9 cellular contexts compared by ENCODE assay signal in genomic region chr1:27600500-27601175, GRCh38. TPM values are rescaled to one million over a fixed set of nuclear protein-coding genes. Genes with fewer than 3 reads are reported as not detected.
DNase-seq lines count a peak whose midpoint lies in the region; ATAC-seq, FAIRE-seq and TF ChIP-seq lines count a peak whose summit lies in the region.
"Had no signal": no experiment of that assay in that cellular context is flagged by ENCODE, and none has a peak within 500 bp of the region (broad histone marks: within the 10 kb centered on the region; RNA-seq: fewer than 3 reads in every experiment).

No MANE protein-coding gene starts in this region.

- TF ChIP-seq CTCF in dorsolateral prefrontal cortex (IDR thresholded peaks at IDR 0.05 in 54 of 56, conservative IDR thresholded peaks at IDR 0.05 in 2 of 56; ENCODE audit: low read depth in 1 of 56, partially characterized antibody in 56 of 56) (peak in 1 of 56 donors; percentile 7), GM10266 (IDR thresholded peaks at IDR 0.05; ENCODE audit: control insufficient read depth, insufficient read depth, low read depth, missing control alignments) (no peak)

- no peaks in the 10 kb centered on the region for H3K27me3 ChIP-seq in dorsolateral prefrontal cortex

- FAIRE-seq in G401.6 (lab: Jason Lieb, UNC): peak; percentile 92
- FAIRE-seq: RCC 7860 had no signal

- H3K4me3 ChIP-seq in dorsolateral prefrontal cortex: peak overlapping the region in 49 of 59 donors; percentile 66 to 97 (median 90)

- DNase-seq in NCI-H226: peak; percentile 29
- no peak for DNase-seq in dorsolateral prefrontal cortex
- peak; percentile 63 for DNase-seq in retina
- DNase-seq in epidermal melanocyte (ENCODE audit: insufficient read length, low spot score): no peak
- no peak for DNase-seq in GM10266 (ENCODE audit: extremely low spot score)
- no peak for DNase-seq in middle frontal gyrus (ENCODE audit: extremely low spot score, low spot score)

- peak overlapping the region in 48 of 59 donors; percentile 1 to 97 (median 92) for H3K27ac ChIP-seq in dorsolateral prefrontal cortex

- ATAC-seq in HG03565 (IDR thresholded peaks at IDR 0.05; ENCODE audit: unreplicated experiment): no peak

- intact Hi-C loops in dorsolateral prefrontal cortex (cut with DNase I): loop anchor here (5.0 to 10.0 kb wide), 3 partner anchors 76 to 276 kb away; partner anchors contain the start of genes TMEM222 (in 1 of the 2) and WASF2 (in 1 of the 2)

RNA-seq across cellular contexts. Expression of gene AHDC1, which starts 3.3 kb away (rescaled TPM):
- 100 to 1,000 TPM in 21 of 120 experiments, 10 to 100 TPM in 99; 57.6 to 160 (median 87.2) TPM for total RNA-seq in dorsolateral prefrontal cortex

RNA-seq across cellular contexts. Expression of gene FGR, which starts 34.3 kb away (rescaled TPM):
- total RNA-seq in dorsolateral prefrontal cortex: 10 to 100 TPM in 19 of 120 experiments, 1 to 10 TPM in 101; 2.0 to 24.2 (median 6.8) TPM

Comparison
In these comparisons a context has a peak if more than half of its experiments do, and no peak if none do; other contexts are left out.
1. DNase-seq: peak in NCI-H226 (single experiment) and retina (single experiment); none in dorsolateral prefrontal cortex (0 of 10), epidermal melanocyte (single experiment), GM10266 (single experiment) and middle frontal gyrus (single experiment).